ENCODE assay signal across 15 cellular contexts in genomic region chr4:9979101-9979815, GRCh38. TPM values are rescaled to one million over a fixed set of nuclear protein-coding genes. Genes with fewer than 3 reads are reported as not detected.
DNase-seq lines count a peak whose midpoint lies in the region; ATAC-seq and TF ChIP-seq lines count a peak whose summit lies in the region.
"Had no signal": no experiment of that assay in that cellular context is flagged by ENCODE, and none has a peak within 500 bp of the region (broad histone marks: within the 10 kb centered on the region; RNA-seq: fewer than 3 reads in every experiment).

No MANE protein-coding gene starts in this region.

- H3K27ac ChIP-seq in right atrium auricular region (no peak overlapping the region), iPS-20b (ENCODE audit: low read length) (no peak overlapping the region), vagina (no peak overlapping the region)
- H3K27ac ChIP-seq: colonic mucosa had no signal

- POLR2A ChIA-PET in T-cell (lab: Charles Lee): no interaction called here

- no peak overlapping the region for H3K9ac ChIP-seq in iPS-20b (ENCODE audit: low read depth, low read length)

- H3K36me3 Mint-ChIP-seq in nephron progenitor cell (ENCODE audit: low read depth) (no peaks in the 10 kb centered on the region), T-cell (peaks cover 14% of the 10 kb centered on the region)
- H3K36me3 Mint-ChIP-seq: natural killer cell had no signal

- H3K27me3 Mint-ChIP-seq in nephron progenitor cell (ENCODE audit: low read depth, poor library complexity): peaks cover 28% of the 10 kb centered on the region
- H3K27me3 Mint-ChIP-seq in T-cell: no peaks in the 10 kb centered on the region
- H3K27me3 Mint-ChIP-seq: CD8-positive, alpha-beta memory T cell had no signal

- no peak for ATAC-seq in left ventricle myocardium superior
- no peak for ATAC-seq in T-cell (replicated peaks in 1 of 4)
- ATAC-seq: natural killer cell had no signal

- H3K27me3 ChIP-seq in right atrium auricular region (no peaks in the 10 kb centered on the region), iPS-20b (ENCODE audit: insufficient read depth, low read length) (peaks cover 40% of the 10 kb centered on the region), vagina (no peaks in the 10 kb centered on the region), HAP-1 (ENCODE audit: low read depth) (no peaks in the 10 kb centered on the region)
- H3K27me3 ChIP-seq: colonic mucosa had no signal

- no peak overlapping the region for H3K27ac Mint-ChIP-seq in nephron progenitor cell
- H3K27ac Mint-ChIP-seq in T-cell: no peak overlapping the region
- H3K27ac Mint-ChIP-seq: natural killer cell had no signal

- H3K4me1 Mint-ChIP-seq in nephron progenitor cell: no peaks in the 10 kb centered on the region
- H3K4me1 Mint-ChIP-seq in T-cell: no peaks in the 10 kb centered on the region
- H3K4me1 Mint-ChIP-seq: CD8-positive, alpha-beta memory T cell had no signal

- DNase-seq in right atrium auricular region (ENCODE audit: low spot score): peak; percentile 51
- no peak for DNase-seq in left ventricle myocardium superior
- peak; percentile 10 for DNase-seq in OCI-M1 (lab: John Stamatoyannopoulos, UW)
- peak; percentile 67 to 82 for DNase-seq in vagina (ENCODE audit: extremely low spot score in 2 of 2)
- no peak for DNase-seq in nephron progenitor cell
- no peak for DNase-seq in HAP-1 (ENCODE audit: low spot score in 2 of 2)
- no peak for DNase-seq in T-cell
- DNase-seq: activated CD4-positive, CD25-positive, alpha-beta regulatory T cell; activated gamma-delta T cell; CD8-positive, alpha-beta memory T cell; colonic mucosa; HCEC 1CT; natural killer cell; NCI-H2029 had no signal

- TF ChIP-seq CTCF in right atrium auricular region (IDR thresholded peaks at IDR 0.05): no peak
- no peak for TF ChIP-seq CTCF in vagina (IDR thresholded peaks at IDR 0.05)
- no peak for TF ChIP-seq CTCF in nephron progenitor cell (IDR thresholded peaks at IDR 0.05)

- H3K9me3 ChIP-seq in right atrium auricular region (no peaks in the 10 kb centered on the region), iPS-20b (ENCODE audit: insufficient read depth, low read depth, low read length) (no peaks in the 10 kb centered on the region), vagina (no peaks in the 10 kb centered on the region), HAP-1 (no peaks in the 10 kb centered on the region)
- H3K9me3 ChIP-seq: colonic mucosa had no signal

- no peaks in the 10 kb centered on the region for H3K36me3 ChIP-seq in right atrium auricular region
- H3K36me3 ChIP-seq in iPS-20b (ENCODE audit: insufficient read depth, low read depth, low read length): no peaks in the 10 kb centered on the region
- peaks cover 0 to 4% of the 10 kb centered on the region in 2 donors for H3K36me3 ChIP-seq in vagina
- no peaks in the 10 kb centered on the region for H3K36me3 ChIP-seq in HAP-1 (replicated peaks)
- H3K36me3 ChIP-seq: colonic mucosa had no signal

- in situ Hi-C loops in HAP-1 (cut with MboI; ENCODE audit: low sequenced_read_pairs): no loop called here

- H3K4me1 ChIP-seq in right atrium auricular region: no peaks in the 10 kb centered on the region
- H3K4me1 ChIP-seq in iPS-20b (ENCODE audit: insufficient read depth, low read length): peaks cover 11% of the 10 kb centered on the region; the same call in 1 of the 2 replicates
- H3K4me1 ChIP-seq in vagina: no peaks in the 10 kb centered on the region
- no peaks in the 10 kb centered on the region for H3K4me1 ChIP-seq in HAP-1
- H3K4me1 ChIP-seq: colonic mucosa had no signal

- H3K4me3 ChIP-seq in right atrium auricular region (no peak overlapping the region), iPS-20b (ENCODE audit: low read length) (peak overlapping the region; percentile 27; the same call in 1 of the 2 replicates), vagina (no peak overlapping the region), HAP-1 (no peak overlapping the region)
- H3K4me3 ChIP-seq: colonic mucosa had no signal

- H3K4me3 Mint-ChIP-seq in nephron progenitor cell (no peak overlapping the region), T-cell (no peak overlapping the region)
- H3K4me3 Mint-ChIP-seq: CD8-positive, alpha-beta memory T cell; natural killer cell had no signal

- peaks cover 11% of the 10 kb centered on the region for H3K9me3 Mint-ChIP-seq in nephron progenitor cell
- H3K9me3 Mint-ChIP-seq in T-cell: peaks cover 0 to 6% (median 4%) of the 10 kb centered on the region in 3 donors

- CTCF ChIA-PET in T-cell (lab: Charles Lee): no interaction called here

- intact Hi-C loops in left ventricle myocardium superior (cut with micrococcal nuclease): no loop called here
- intact Hi-C loops in vagina (cut with DNase I): no loop called here

- TF ChIP-seq POLR2A in vagina (IDR thresholded peaks at IDR 0.05): no peak

RNA-seq across cellular contexts. Expression of gene SLC2A9, which starts 42.0 kb away (rescaled TPM):
- total RNA-seq in right atrium auricular region: 1 to 10 TPM; 3.5 to 5.8 TPM
- total RNA-seq in left ventricle myocardium superior: 7.1 TPM
- 7.9 TPM for total RNA-seq in vagina
- 1 to 10 TPM; 3.0 to 5.2 (median 4.4) TPM for total RNA-seq in T-cell

Comparison
In these comparisons a context has a peak if more than half of its experiments do, and no peak if none do; other contexts are left out.
1. DNase-seq: peak in right atrium auricular region (single experiment), OCI-M1 (single experiment) and vagina (2 of 2); none in left ventricle myocardium superior (single experiment), nephron progenitor cell (single experiment), HAP-1 (0 of 2) and T-cell (0 of 34).